8 cellular contexts compared by ENCODE assay signal in genomic region chr7:80133361-80134104, GRCh38. TPM values are rescaled to one million over a fixed set of nuclear protein-coding genes. Genes with fewer than 3 reads are reported as not detected.
DNase-seq lines count a peak whose midpoint lies in the region; ATAC-seq and TF ChIP-seq lines count a peak whose summit lies in the region.

No MANE protein-coding gene starts in this region.

- intact Hi-C loops in dorsolateral prefrontal cortex (cut with DNase I), result loop anchor here (2.0 to 5.0 kb wide), 5 partner anchors 37 to 259 kb away; no protein-coding TSS in a partner anchor

- H3K27me3 Mint-ChIP-seq in naive B cell, result peaks cover 29 to 35% (median 31%) of the 10 kb centered on the region in 3 donors

- H3K36me3 Mint-ChIP-seq in naive B cell, result peaks cover 0 to 7% of the 10 kb centered on the region in 2 donors

- POLR2A ChIA-PET in AG04450 (lab: Yijun Ruan, JAX), result interaction anchor here (0.6 to 2.0 kb wide), 6 partner anchors 12 to 259 kb away, joined by 3 to 6 read pairs (median 4); no protein-coding TSS in a partner anchor

- peak overlapping the region; percentile 75 to 87 (median 79) for H3K4me3 Mint-ChIP-seq in naive B cell

- no peak overlapping the region for H3K27ac Mint-ChIP-seq in naive B cell

- H3K27ac ChIP-seq in AG04450 (ENCODE audit: low read depth, low read length) (peak overlapping the region; percentile 52), dorsolateral prefrontal cortex (peak overlapping the region; percentile 89 to 99 (median 99))

- 0 out of 2 replicates have a peak, but pooled peaks have one; percentile 18 for TF ChIP-seq CTCF in AG04450 (IDR thresholded peaks at IDR 0.05; ENCODE audit: low read depth, low read length)
- TF ChIP-seq CTCF in LNCaP clone FGC (IDR thresholded peaks at IDR 0.05; ENCODE audit: control insufficient read depth, extremely low read depth, insufficient read depth), result 0 out of 2 replicates have a peak, but pooled peaks have one; percentile 8
- TF ChIP-seq CTCF in dorsolateral prefrontal cortex (IDR thresholded peaks at IDR 0.05 in 54 of 56, conservative IDR thresholded peaks at IDR 0.05 in 2 of 56; ENCODE audit: low read depth in 1 of 56, partially characterized antibody in 56 of 56), result peak in 40 of 56 donors; percentile 9 to 53 (median 28)

- CTCF ChIA-PET in AG04450 (lab: Charles Lee), result interaction anchor here (0.6 to 3.9 kb wide), 26 partner anchors 12 to 1617 kb away, joined by 3 to 45 read pairs (median 4); no protein-coding TSS in a partner anchor

- DNase-seq in AG04450 (ENCODE audit: low read depth, low spot score) (no peak), LNCaP clone FGC (ENCODE audit: low read depth) (no peak), dorsolateral prefrontal cortex (no peak), naive B cell (no peak), SIG-M5 (lab: John Stamatoyannopoulos, UW) (no peak), NCI-H128 (lab: John Stamatoyannopoulos, UW; ENCODE audit: unreplicated experiment) (no peak), AG08396 (ENCODE audit: low spot score) (no peak)

- H3K9me3 ChIP-seq in AG04450 (ENCODE audit: control insufficient read depth, insufficient read depth, low read length), result no peaks in the 10 kb centered on the region; the same call in 1 of the 2 replicates

- H3K27me3 ChIP-seq in AG04450 (ENCODE audit: control insufficient read depth, insufficient read depth, low read length), result no peaks in the 10 kb centered on the region
- no peaks in the 10 kb centered on the region for H3K27me3 ChIP-seq in dorsolateral prefrontal cortex

- H3K9me3 Mint-ChIP-seq in naive B cell, result peaks cover 0 to 4% (median 0%) of the 10 kb centered on the region in 7 donors

- H3K4me3 ChIP-seq in AG04450 (ENCODE audit: low read depth, low read length), result no peak overlapping the region
- H3K4me3 ChIP-seq in LNCaP clone FGC (ENCODE audit: low read depth, low read length), result no peak overlapping the region
- H3K4me3 ChIP-seq in dorsolateral prefrontal cortex, result peak overlapping the region in 54 of 59 donors; percentile 37 to 99 (median 94)

- peaks cover 16 to 30% (median 18%) of the 10 kb centered on the region in 3 donors for H3K4me1 Mint-ChIP-seq in naive B cell

- ATAC-seq in naive B cell (ENCODE audit: low read depth in 2 of 2) (no peak), HG02981 (IDR thresholded peaks at IDR 0.05; ENCODE audit: unreplicated experiment) (no peak)

RNA-seq across cellular contexts. Expression of gene GNAI1, which starts 1.1 kb away (rescaled TPM):
- 31.9 and 56.2 TPM in 2 replicates for polyA plus RNA-seq in AG04450 (2011; rRNA removed)
- 24.9 and 38.1 TPM in 2 replicates for polyA minus RNA-seq in AG04450 (2011; rRNA and poly(A)+ RNA removed)
- 100 to 1,000 TPM in 61 of 120 experiments, 10 to 100 TPM in 59; 23.9 to 223 (median 101) TPM for total RNA-seq in dorsolateral prefrontal cortex
- 1 to 10 TPM in 2 of 6 donors, under 1 TPM in 2, not detected in 2; 0.44 to 1.1 (median 0.93) TPM for polyA plus RNA-seq in naive B cell (ENCODE audit: low read depth in 6 of 6)

Comparison
In these comparisons a context has a peak if more than half of its experiments do, and no peak if none do; other contexts are left out.
1. H3K4me3 ChIP-seq: peak in dorsolateral prefrontal cortex (54 of 59); none in AG04450 (single experiment) and LNCaP clone FGC (single experiment).
2. RNA of gene GNAI1, which starts 1.1 kb away (polyA plus RNA-seq): 31.9 to 56.2 TPM in AG04450; 0.44 to 1.1 TPM in naive B cell; every median in the first group is over 10 times any median in the second.
3. Peak in every context shown above with its lines, with median percentiles within 50 percentile points of each other: CTCF ChIP-seq.